Comparison of ENCODE assay signal across 3 cellular contexts in the genomic region with DNA sequence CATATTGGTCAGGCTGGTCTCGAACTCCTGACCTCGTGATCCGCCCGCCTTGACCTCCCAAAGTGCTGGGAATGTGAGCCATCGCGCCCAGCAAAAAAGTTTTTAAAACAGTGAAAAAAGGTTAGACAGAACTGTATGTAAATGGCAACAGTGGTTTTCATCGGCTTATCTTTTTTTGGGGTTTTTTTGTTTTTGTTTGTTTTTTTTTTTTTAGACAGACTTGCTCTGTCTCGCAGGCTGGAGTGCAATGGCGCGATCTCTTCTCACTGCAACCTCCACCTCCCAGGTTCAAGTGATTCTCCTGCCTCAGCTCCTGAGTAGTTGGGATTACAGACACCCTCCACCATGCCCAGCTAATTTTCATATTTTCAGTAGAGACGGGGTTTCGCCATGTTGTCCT. TPM values are rescaled to one million over a fixed set of nuclear protein-coding genes. Genes with fewer than 3 reads are reported as not detected.
"Had no signal": no experiment of that assay in that cellular context is flagged by ENCODE, and none has a peak within 500 bp of the region (broad histone marks: within the 10 kb centered on the region; RNA-seq: fewer than 3 reads in every experiment).

No MANE protein-coding gene starts in this region.

RNA-seq across cellular contexts. Expression of a gene that starts 21.9 kb away (rescaled TPM):
- total RNA-seq: dermis microvascular lymphatic vessel endothelial cell, lung microvascular endothelial cell had no signal

RNA-seq across cellular contexts. Expression of a gene that starts 42.2 kb away (rescaled TPM):
- total RNA-seq: myocyte had no signal
